Comparison of ENCODE assay signal across 8 cellular contexts in genomic region chr9:112844771-112845542, GRCh38. TPM values are rescaled to one million over a fixed set of nuclear protein-coding genes. Genes with fewer than 3 reads are reported as not detected.
DNase-seq lines count a peak whose midpoint lies in the region; ATAC-seq and TF ChIP-seq lines count a peak whose summit lies in the region.

No MANE protein-coding gene starts in this region.

- intact Hi-C loops in mucosa of descending colon (cut with DNase I, micrococcal nuclease), result loop anchor here in 1 of 2 donors (2.0 kb wide), 1 partner anchor 58 kb away; no protein-coding TSS in a partner anchor

- H3K27me3 Mint-ChIP-seq in activated CD4-positive, alpha-beta memory T cell treated with anti-CD3 and anti-CD28 coated beads, Interleukin-2, amount 10 ng/mL, durations not matched to agents 7 days and 5 days, result no peaks in the 10 kb centered on the region

- no peaks in the 10 kb centered on the region for H3K36me3 ChIP-seq in effector memory CD4-positive, alpha-beta T cell (ENCODE audit: control insufficient read depth, insufficient read depth, low read length)
- H3K36me3 ChIP-seq in mucosa of descending colon (ENCODE audit: low read depth), result no peaks in the 10 kb centered on the region

- H3K27ac ChIP-seq in effector memory CD4-positive, alpha-beta T cell (ENCODE audit: insufficient read depth, low read length, poor library complexity, severe bottlenecking), result no peak overlapping the region

- peaks cover 18% of the 10 kb centered on the region for H3K4me1 Mint-ChIP-seq in activated CD4-positive, alpha-beta memory T cell treated with anti-CD3 and anti-CD28 coated beads, Interleukin-2, amount 10 ng/mL, durations not matched to agents 7 days and 5 days

- no peaks in the 10 kb centered on the region for H3K9me3 ChIP-seq in effector memory CD4-positive, alpha-beta T cell (ENCODE audit: control insufficient read depth, low read length)
- no peaks in the 10 kb centered on the region for H3K9me3 ChIP-seq in mucosa of descending colon

- H3K4me3 Mint-ChIP-seq in activated CD4-positive, alpha-beta memory T cell treated with anti-CD3 and anti-CD28 coated beads, Interleukin-2, amount 10 ng/mL, durations not matched to agents 7 days and 5 days, result no peak overlapping the region

- H3K27me3 ChIP-seq in effector memory CD4-positive, alpha-beta T cell (replicated peaks; ENCODE audit: control insufficient read depth, insufficient read depth, low read length, poor library complexity, severe bottlenecking), result no peaks in the 10 kb centered on the region

- H3K4me1 ChIP-seq in effector memory CD4-positive, alpha-beta T cell (ENCODE audit: control insufficient read depth, insufficient read depth, low read length, poor library complexity, severe bottlenecking), result no peaks in the 10 kb centered on the region
- H3K4me1 ChIP-seq in mucosa of descending colon (ENCODE audit: low read depth), result peaks cover 3% of the 10 kb centered on the region

- H3K27ac Mint-ChIP-seq in activated CD4-positive, alpha-beta memory T cell treated with anti-CD3 and anti-CD28 coated beads, Interleukin-2, amount 10 ng/mL, durations not matched to agents 7 days and 5 days, result no peak overlapping the region

- TF ChIP-seq CTCF in mucosa of descending colon (IDR thresholded peaks at IDR 0.05), result peak; percentile 98

- DNase-seq in AG08396 (ENCODE audit: low spot score), result peak; percentile 85
- DNase-seq in NCI-H82 (lab: John Stamatoyannopoulos, UW), result peak; percentile 67
- peak; percentile 73 for DNase-seq in activated CD4-positive, alpha-beta memory T cell treated with anti-CD3 and anti-CD28 coated beads, Interleukin-2, amount 10 ng/mL, durations not matched to agents 7 days and 5 days
- DNase-seq in effector memory CD4-positive, alpha-beta T cell, result peak; percentile 27 to 56 (median 38)
- peak; percentile 75 to 89 (median 89) for DNase-seq in mucosa of descending colon
- DNase-seq in stimulated activated CD8-positive, alpha-beta memory T cell treated with anti-CD3 and anti-CD28 coated beads, Interleukin-4, amount 100 ng/mL, for 4 hours (ENCODE audit: low read depth in 2 of 2, low spot score in 1 of 2), result peak; percentile 40 to 50

- CTCF ChIA-PET in activated CD4-positive, alpha-beta memory T cell treated with anti-CD3 and anti-CD28 coated beads, Interleukin-2, amount 10 ng/mL, durations not matched to agents 7 days and 5 days (lab: Charles Lee), result interaction anchor here (0.9 to 2.8 kb wide), 5 partner anchors 10 to 58 kb away, joined by 3 to 51 read pairs (median 5); no protein-coding TSS in a partner anchor

- POLR2A ChIA-PET in activated CD4-positive, alpha-beta memory T cell treated with anti-CD3 and anti-CD28 coated beads, Interleukin-2, amount 10 ng/mL, durations not matched to agents 7 days and 5 days (lab: Charles Lee), result interaction anchor here (0.7 to 0.8 kb wide), 2 partner anchors 58 to 1048 kb away, joined by 3 read pairs; no protein-coding TSS in a partner anchor

- ATAC-seq in GM18873 (IDR thresholded peaks at IDR 0.05; ENCODE audit: low FRiP score, unreplicated experiment) (peak; percentile 71), HG03196 (IDR thresholded peaks at IDR 0.05; ENCODE audit: unreplicated experiment) (peak; percentile 80), mucosa of descending colon (peak; percentile 89)

- no peaks in the 10 kb centered on the region for H3K9me3 Mint-ChIP-seq in activated CD4-positive, alpha-beta memory T cell treated with anti-CD3 and anti-CD28 coated beads, Interleukin-2, amount 10 ng/mL, durations not matched to agents 7 days and 5 days

- no peak overlapping the region for H3K4me3 ChIP-seq in effector memory CD4-positive, alpha-beta T cell (ENCODE audit: insufficient read depth, low read depth, low read length, poor library complexity, severe bottlenecking)
- no peak overlapping the region for H3K4me3 ChIP-seq in mucosa of descending colon

- no peaks in the 10 kb centered on the region for H3K36me3 Mint-ChIP-seq in activated CD4-positive, alpha-beta memory T cell treated with anti-CD3 and anti-CD28 coated beads, Interleukin-2, amount 10 ng/mL, durations not matched to agents 7 days and 5 days (ENCODE audit: low read depth)

RNA-seq across cellular contexts. Expression of gene SLC46A2, which starts 45.7 kb away (rescaled TPM):
- not detected for total RNA-seq in activated CD4-positive, alpha-beta memory T cell treated with anti-CD3 and anti-CD28 coated beads, Interleukin-2, amount 10 ng/mL, durations not matched to agents 7 days and 5 days
- under 1 TPM in 1 of 3 donors, not detected in 2; 0.16 TPM for total RNA-seq in mucosa of descending colon

Comparison
In these comparisons a context has a peak if more than half of its experiments do, and no peak if none do; other contexts are left out.
1. DNase-seq: peak in every context shown above with its lines; median percentile 89 in mucosa of descending colon; 85 in AG08396; 73 in activated CD4-positive, alpha-beta memory T cell treated with anti-CD3 and anti-CD28 coated beads, Interleukin-2, amount 10 ng/mL, durations not matched to agents 7 days and 5 days; 67 in NCI-H82; 45 in stimulated activated CD8-positive, alpha-beta memory T cell treated with anti-CD3 and anti-CD28 coated beads, Interleukin-4, amount 100 ng/mL, for 4 hours; 38 in effector memory CD4-positive, alpha-beta T cell.